ENCODE assay signal across 1 cellular context in genomic region chr22:29938285-29938693, GRCh38.
TF ChIP-seq lines count a peak whose summit lies in the region.

No MANE protein-coding gene starts in this region.

TF ChIP-seq in GM12878, 131 proteins besides CTCF, POLR2A, EP300 and RAD21 (continued from another document):
- TF ChIP-seq USF1 (IDR thresholded peaks at IDR 0.05; ENCODE audit: borderline replicate concordance, extremely low read length, insufficient read depth, low read depth, low read length) = no peak
- no peak for TF ChIP-seq RELB (IDR thresholded peaks at IDR 0.05; ENCODE audit: low read depth)
- peak; percentile 47; the same call in 1 of the 2 replicates for TF ChIP-seq IRF4 (IDR thresholded peaks at IDR 0.05; ENCODE audit: low read depth, low read length)
- 0 out of 2 replicates have a peak, but pooled peaks have one; percentile 17 for TF ChIP-seq BCL11A (IDR thresholded peaks at IDR 0.05; ENCODE audit: low read depth, low read length)
- TF ChIP-seq PML (IDR thresholded peaks at IDR 0.05; ENCODE audit: low read length) = 0 out of 2 replicates have a peak, but pooled peaks have one; percentile 49
- no peak for TF ChIP-seq POLR2AphosphoS2 (IDR thresholded peaks at IDR 0.05; ENCODE audit: low read depth, low read length)
- TF ChIP-seq HSF1 (IDR thresholded peaks at IDR 0.05; ENCODE audit: low read depth, low read length) = no peak
- TF ChIP-seq SUZ12 (IDR thresholded peaks at IDR 0.05; ENCODE audit: unreplicated experiment) = no peak
- no peak for TF ChIP-seq CBX5 (IDR thresholded peaks at IDR 0.05; ENCODE audit: low read depth)
- TF ChIP-seq ETV6 (conservative IDR thresholded peaks at IDR 0.05 in 1 of 2, IDR thresholded peaks at IDR 0.05 in 1 of 2; ENCODE audit: borderline replicate concordance in 1 of 2, low read depth in 1 of 2) = no peak
- no peak for TF ChIP-seq MXI1 (IDR thresholded peaks at IDR 0.05; ENCODE audit: low read depth, low read length)
- TF ChIP-seq ATF2 (IDR thresholded peaks at IDR 0.05; ENCODE audit: low read length) = 0 out of 2 replicates have a peak, but pooled peaks have one; percentile 29
- TF ChIP-seq MEF2A (IDR thresholded peaks at IDR 0.05; ENCODE audit: insufficient read depth, low read depth, low read length) = 0 out of 2 replicates have a peak, but pooled peaks have one; percentile 47
- no peak for TF ChIP-seq PBX3 (IDR thresholded peaks at IDR 0.05; ENCODE audit: insufficient replicate concordance, low read depth, low read length)
- no peak for TF ChIP-seq ASH2L (IDR thresholded peaks at IDR 0.05; ENCODE audit: borderline replicate concordance, low read depth)
- peak; percentile 57 to 75; a peak in 3 of 4 replicates for TF ChIP-seq IKZF2 (IDR thresholded peaks at IDR 0.05)
- TF ChIP-seq SRF (IDR thresholded peaks at IDR 0.05; ENCODE audit: low read depth in 2 of 2, low read length in 2 of 2) = no peak
- peak; percentile 82 for TF ChIP-seq JUNB (IDR thresholded peaks at IDR 0.05)
- peak; percentile 92 for TF ChIP-seq EED (IDR thresholded peaks at IDR 0.05; ENCODE audit: low read depth)
